31 cellular contexts compared by ENCODE assay signal in genomic region chr1:247855911-247856310, GRCh38. TPM values are rescaled to one million over a fixed set of nuclear protein-coding genes. Genes with fewer than 3 reads are reported as not detected.
A peak's percentile ranks its signal among the peaks of the same experiment; 100 is the strongest.
DNase-seq lines count a peak whose midpoint lies in the region; ATAC-seq and TF ChIP-seq lines count a peak whose summit lies in the region.
"Had no signal": no experiment of that assay in that cellular context is flagged by ENCODE, and none has a peak within 500 bp of the region (broad histone marks: within the 10 kb centered on the region; RNA-seq: fewer than 3 reads in every experiment).

No MANE protein-coding gene starts in this region.

- H3K4me1 ChIP-seq in gastrocnemius medialis, result no peaks in the 10 kb centered on the region
- H3K4me1 ChIP-seq: upper lobe of right lung had no signal

- H3K36me3 ChIP-seq in gastrocnemius medialis, result no peaks in the 10 kb centered on the region
- H3K36me3 ChIP-seq: cardiac muscle cell, upper lobe of right lung had no signal

- intact Hi-C loops in gastrocnemius medialis (cut with DNase I; ENCODE audit: low total_unique reads), result no loop called here

- TF ChIP-seq POLR2A in gastrocnemius medialis (IDR thresholded peaks at IDR 0.05), result no peak

- ATAC-seq in activated naive CD8-positive, alpha-beta T cell treated with anti-CD3 and anti-CD28 coated beads, Interleukin-2, amount 50 U/mL, for 24 hours, result no peak
- no peak for ATAC-seq in activated T-helper 17 cell treated with anti-CD3 and anti-CD28 coated beads, Interleukin-2, amount 50 U/mL, for 72 hours (replicated peaks)
- ATAC-seq in stimulated activated naive CD8-positive, alpha-beta T cell treated with anti-CD3 and anti-CD28 coated beads, Interleukin-15, amount 100 ng/mL, for 72 hours, result no peak
- no peak for ATAC-seq in gastrocnemius medialis
- no peak for ATAC-seq in HG03045 (IDR thresholded peaks at IDR 0.05; ENCODE audit: unreplicated experiment)
- ATAC-seq in GM18870 (IDR thresholded peaks at IDR 0.05; ENCODE audit: unreplicated experiment), result no peak
- ATAC-seq: HCT116, left lobe of liver, upper lobe of right lung had no signal

- no peaks in the 10 kb centered on the region for H3K9me3 Mint-ChIP-seq in activated naive CD8-positive, alpha-beta T cell (ENCODE audit: low read depth)
- H3K9me3 Mint-ChIP-seq in activated naive CD8-positive, alpha-beta T cell treated with anti-CD3 and anti-CD28 coated beads, Interleukin-2, amount 50 U/mL, for 24 hours, result no peaks in the 10 kb centered on the region
- no peaks in the 10 kb centered on the region for H3K9me3 Mint-ChIP-seq in activated T-helper 17 cell treated with anti-CD3 and anti-CD28 coated beads, Interleukin-2, amount 50 U/mL, for 72 hours
- H3K9me3 Mint-ChIP-seq in mesothelial cell of epicardium, result peaks cover 8% of the 10 kb centered on the region
- H3K9me3 Mint-ChIP-seq in stimulated activated naive CD8-positive, alpha-beta T cell treated with anti-CD3 and anti-CD28 coated beads, Interleukin-15, amount 100 ng/mL, for 72 hours, result peaks cover 0 to 9% of the 10 kb centered on the region in 2 donors

- H3K4me3 ChIP-seq in gastrocnemius medialis, result no peak overlapping the region
- H3K4me3 ChIP-seq: cardiac muscle cell, upper lobe of right lung had no signal

- H3K4me1 Mint-ChIP-seq in activated naive CD8-positive, alpha-beta T cell (ENCODE audit: low read depth), result peaks cover 8% of the 10 kb centered on the region
- peaks cover 11% of the 10 kb centered on the region for H3K4me1 Mint-ChIP-seq in activated naive CD8-positive, alpha-beta T cell treated with anti-CD3 and anti-CD28 coated beads, Interleukin-2, amount 50 U/mL, for 24 hours
- H3K4me1 Mint-ChIP-seq in activated T-helper 17 cell treated with anti-CD3 and anti-CD28 coated beads, Interleukin-2, amount 50 U/mL, for 72 hours, result no peaks in the 10 kb centered on the region
- H3K4me1 Mint-ChIP-seq in mesothelial cell of epicardium, result no peaks in the 10 kb centered on the region
- peaks cover 19% of the 10 kb centered on the region for H3K4me1 Mint-ChIP-seq in stimulated activated naive CD8-positive, alpha-beta T cell treated with anti-CD3 and anti-CD28 coated beads, Interleukin-15, amount 100 ng/mL, for 72 hours

- in situ Hi-C loops in gastrocnemius medialis (cut with MboI; ENCODE audit: low sequenced_read_pairs in 4 of 4), result no loop called here

- no peak overlapping the region for H3K27ac ChIP-seq in gastrocnemius medialis
- H3K27ac ChIP-seq: C4-2B, cardiac muscle cell, SK-N-MC, upper lobe of right lung had no signal

- H3K27me3 ChIP-seq in gastrocnemius medialis, result peaks cover 0 to 9% (median 0%) of the 10 kb centered on the region in 3 donors

- no peaks in the 10 kb centered on the region for H3K9me3 ChIP-seq in gastrocnemius medialis
- H3K9me3 ChIP-seq: upper lobe of right lung had no signal

- H3K4me3 Mint-ChIP-seq in activated naive CD8-positive, alpha-beta T cell, result peak overlapping the region; percentile 78
- H3K4me3 Mint-ChIP-seq in activated naive CD8-positive, alpha-beta T cell treated with anti-CD3 and anti-CD28 coated beads, Interleukin-2, amount 50 U/mL, for 24 hours, result no peak overlapping the region
- H3K4me3 Mint-ChIP-seq in activated T-helper 17 cell treated with anti-CD3 and anti-CD28 coated beads, Interleukin-2, amount 50 U/mL, for 72 hours, result peak overlapping the region; percentile 64
- H3K4me3 Mint-ChIP-seq in mesothelial cell of epicardium, result peak overlapping the region; percentile 61
- peak overlapping the region; percentile 79 to 87 for H3K4me3 Mint-ChIP-seq in stimulated activated naive CD8-positive, alpha-beta T cell treated with anti-CD3 and anti-CD28 coated beads, Interleukin-15, amount 100 ng/mL, for 72 hours

- DNase-seq in activated naive CD8-positive, alpha-beta T cell treated with anti-CD3 and anti-CD28 coated beads, Interleukin-2, amount 50 U/mL, for 24 hours, result no peak
- DNase-seq in mesothelial cell of epicardium (ENCODE audit: low spot score in 2 of 2, unreplicated experiment in 2 of 2) (no peak), gastrocnemius medialis (no peak)
- no peak for DNase-seq in stimulated activated naive CD8-positive, alpha-beta T cell treated with anti-CD3 and anti-CD28 coated beads, Interleukin-15, amount 100 ng/mL, for 72 hours
- DNase-seq: activated CD4-positive, alpha-beta T cell treated with anti-CD3 and anti-CD28 coated beads for 1 hour; activated naive CD4-positive, alpha-beta T cell treated with anti-CD3 and anti-CD28 coated beads, Interleukin-2, amount 50 U/mL, for 16 hours; anterior cingulate cortex; Calu3; DND-41; effector CD8-positive, alpha-beta T cell; GF-D8; mesenchymal stem cell; MV-4-11; NCI-H1436 treated with DMSO at 0.1 percent for 48 hours; NCI-H2081 treated with DMSO at 0.1 percent for 48 hours; NCI-H2227 treated with DMSO at 0.1 percent for 48 hours; NCI-H526; occipital lobe; stimulated activated CD4-positive, alpha-beta T cell treated with anti-CD3 and anti-CD28 coated beads, Interleukin-4, amount 100 ng/mL, for 4 hours; upper lobe of right lung had no signal

- H3K27me3 Mint-ChIP-seq in activated naive CD8-positive, alpha-beta T cell, result peaks cover 43% of the 10 kb centered on the region
- peaks cover 32% of the 10 kb centered on the region for H3K27me3 Mint-ChIP-seq in activated naive CD8-positive, alpha-beta T cell treated with anti-CD3 and anti-CD28 coated beads, Interleukin-2, amount 50 U/mL, for 24 hours
- peaks cover 43% of the 10 kb centered on the region for H3K27me3 Mint-ChIP-seq in activated T-helper 17 cell treated with anti-CD3 and anti-CD28 coated beads, Interleukin-2, amount 50 U/mL, for 72 hours
- peaks cover 16% of the 10 kb centered on the region for H3K27me3 Mint-ChIP-seq in mesothelial cell of epicardium (ENCODE audit: low read depth)
- H3K27me3 Mint-ChIP-seq in stimulated activated naive CD8-positive, alpha-beta T cell treated with anti-CD3 and anti-CD28 coated beads, Interleukin-15, amount 100 ng/mL, for 72 hours, result peaks cover 57% of the 10 kb centered on the region

- H3K27ac Mint-ChIP-seq in activated naive CD8-positive, alpha-beta T cell, result no peak overlapping the region
- H3K27ac Mint-ChIP-seq in activated naive CD8-positive, alpha-beta T cell treated with anti-CD3 and anti-CD28 coated beads, Interleukin-2, amount 50 U/mL, for 24 hours, result no peak overlapping the region
- H3K27ac Mint-ChIP-seq in activated T-helper 17 cell treated with anti-CD3 and anti-CD28 coated beads, Interleukin-2, amount 50 U/mL, for 72 hours, result no peak overlapping the region
- H3K27ac Mint-ChIP-seq in mesothelial cell of epicardium, result no peak overlapping the region
- no peak overlapping the region for H3K27ac Mint-ChIP-seq in stimulated activated naive CD8-positive, alpha-beta T cell treated with anti-CD3 and anti-CD28 coated beads, Interleukin-15, amount 100 ng/mL, for 72 hours

- TF ChIP-seq CTCF in mesothelial cell of epicardium (IDR thresholded peaks at IDR 0.05; ENCODE audit: unreplicated experiment) (no peak), gastrocnemius medialis (IDR thresholded peaks at IDR 0.05 in 4 of 5, conservative IDR thresholded peaks at IDR 0.05 in 1 of 5) (no peak)

- no peaks in the 10 kb centered on the region for H3K36me3 Mint-ChIP-seq in activated naive CD8-positive, alpha-beta T cell
- no peaks in the 10 kb centered on the region for H3K36me3 Mint-ChIP-seq in activated naive CD8-positive, alpha-beta T cell treated with anti-CD3 and anti-CD28 coated beads, Interleukin-2, amount 50 U/mL, for 24 hours (ENCODE audit: low read depth)
- H3K36me3 Mint-ChIP-seq in activated T-helper 17 cell treated with anti-CD3 and anti-CD28 coated beads, Interleukin-2, amount 50 U/mL, for 72 hours (ENCODE audit: low read depth), result no peaks in the 10 kb centered on the region
- no peaks in the 10 kb centered on the region for H3K36me3 Mint-ChIP-seq in mesothelial cell of epicardium

RNA-seq across cellular contexts. Expression of gene TRIM58, which starts 1.1 kb away (rescaled TPM):
- under 1 TPM; 0.13 to 0.19 TPM for total RNA-seq in activated T-helper 17 cell treated with anti-CD3 and anti-CD28 coated beads, Interleukin-2, amount 50 U/mL, for 72 hours
- total RNA-seq in mesothelial cell of epicardium (0.91 to 1.2 TPM (median 1.1 TPM) in 3 replicates), gastrocnemius medialis (1 to 10 TPM in 1 of 4 donors, under 1 TPM in 3; 0.26 to 1.5 (median 0.49) TPM)
- total RNA-seq: Calu3 had no signal

RNA-seq across cellular contexts. Expression of gene OR11L1, which starts 14.2 kb away (rescaled TPM):
- total RNA-seq in activated T-helper 17 cell treated with anti-CD3 and anti-CD28 coated beads, Interleukin-2, amount 50 U/mL, for 72 hours, result not detected
- total RNA-seq in mesothelial cell of epicardium, result not detected in 3 replicates
- not detected for total RNA-seq in gastrocnemius medialis
- total RNA-seq: Calu3; cardiac muscle cell; epithelial cell of proximal tubule; left lobe of liver; occipital lobe; T-helper 1 cell treated with Interleukin-12 subunit alpha and Interleukin-12 subunit beta and Interleukin-4 antibody, amounts not matched to agents 30 ng/mL and 1 ng/mL, for 36 hours; upper lobe of right lung had no signal

RNA-seq across cellular contexts. Expression of gene OR14A16, which starts 32.0 kb away (rescaled TPM):
- total RNA-seq in activated T-helper 17 cell treated with anti-CD3 and anti-CD28 coated beads, Interleukin-2, amount 50 U/mL, for 72 hours, result not detected
- total RNA-seq in mesothelial cell of epicardium, result not detected in 3 replicates
- total RNA-seq in gastrocnemius medialis, result not detected
- total RNA-seq: Calu3; cardiac muscle cell; epithelial cell of proximal tubule; left lobe of liver; occipital lobe; T-helper 1 cell treated with Interleukin-12 subunit alpha and Interleukin-12 subunit beta and Interleukin-4 antibody, amounts not matched to agents 30 ng/mL and 1 ng/mL, for 36 hours; upper lobe of right lung had no signal

RNA-seq across cellular contexts. Expression of gene OR2W3, which starts 39.5 kb away (rescaled TPM):
- total RNA-seq in activated T-helper 17 cell treated with anti-CD3 and anti-CD28 coated beads, Interleukin-2, amount 50 U/mL, for 72 hours, result not detected
- total RNA-seq in mesothelial cell of epicardium (0.32 to 0.63 TPM (median 0.55 TPM) in 3 replicates), gastrocnemius medialis (under 1 TPM in 1 of 4 donors, not detected in 3; 0.80 TPM)
- total RNA-seq: Calu3; epithelial cell of proximal tubule; left lobe of liver; T-helper 1 cell treated with Interleukin-12 subunit alpha and Interleukin-12 subunit beta and Interleukin-4 antibody, amounts not matched to agents 30 ng/mL and 1 ng/mL, for 36 hours had no signal
